In the genomic region with DNA sequence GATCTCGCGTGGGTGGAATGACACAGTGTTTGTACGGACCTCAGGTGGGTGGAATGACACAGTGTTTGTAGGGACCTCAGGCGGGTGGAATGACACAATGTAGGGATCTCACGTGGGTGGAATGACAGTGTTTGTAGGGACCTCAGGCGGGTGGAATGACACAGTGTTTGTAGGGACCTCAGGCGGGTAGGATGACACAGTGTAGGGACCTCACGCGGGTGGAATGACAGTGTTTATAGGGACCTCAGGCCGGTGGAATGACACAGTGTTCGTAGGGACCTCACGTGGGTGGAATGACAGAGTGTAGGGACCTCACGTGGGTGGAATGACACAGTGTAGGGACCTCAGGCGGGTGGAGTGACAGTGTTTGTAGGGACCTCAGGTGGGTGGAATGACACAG, we compare ENCODE assay signal across 8 cellular contexts. TPM values are rescaled to one million over a fixed set of nuclear protein-coding genes. Genes with fewer than 3 reads are reported as not detected.
A peak's percentile ranks its signal among the peaks of the same experiment; 100 is the strongest.
DNase-seq lines count a peak whose midpoint lies in the region; ATAC-seq, FAIRE-seq and TF ChIP-seq lines count a peak whose summit lies in the region.
"Not testable (repeated sequence)": the region's sequence is repeated elsewhere in the genome, so short reads cannot be mapped to it uniquely, and the experiment has no call there.

No MANE protein-coding gene starts in this region.

- POLR2A ChIA-PET in activated CD8-positive, alpha-beta T cell treated with anti-CD3 and anti-CD28 coated beads for 36 hours (lab: Charles Lee); endothelial cell of umbilical vein (lab: Charles Lee): not testable (repeated sequence)

- not testable (repeated sequence) for H3K36me3 ChIP-seq in endothelial cell of umbilical vein (ENCODE audit: control insufficient read depth in 2 of 2, extremely low read depth in 1 of 2, insufficient read depth in 2 of 2, low read length in 2 of 2)

- H3K4me3 Mint-ChIP-seq in CD14-positive monocyte; activated CD8-positive, alpha-beta T cell treated with anti-CD3 and anti-CD28 coated beads for 36 hours; activated naive CD8-positive, alpha-beta T cell treated with anti-CD3 and anti-CD28 coated beads for 36 hours; stimulated activated naive CD8-positive, alpha-beta T cell treated with anti-CD3 and anti-CD28 coated beads, Interleukin-15, Interleukin-2, amounts not matched to agents 100 ng/mL and 50 ng/mL, for 24 hours: not testable (repeated sequence)
- peak overlapping the region; percentile 39 for H3K4me3 Mint-ChIP-seq in T-helper 17 cell

- not testable (repeated sequence) for H3K4me1 Mint-ChIP-seq in CD14-positive monocyte
- peaks cover 57% of the 10 kb centered on the region for H3K4me1 Mint-ChIP-seq in T-helper 17 cell
- peaks cover 68% of the 10 kb centered on the region for H3K4me1 Mint-ChIP-seq in activated CD8-positive, alpha-beta T cell treated with anti-CD3 and anti-CD28 coated beads for 36 hours (ENCODE audit: low read depth)
- H3K4me1 Mint-ChIP-seq in activated naive CD8-positive, alpha-beta T cell treated with anti-CD3 and anti-CD28 coated beads for 36 hours: peaks cover 52% of the 10 kb centered on the region
- H3K4me1 Mint-ChIP-seq in stimulated activated naive CD8-positive, alpha-beta T cell treated with anti-CD3 and anti-CD28 coated beads, Interleukin-15, Interleukin-2, amounts not matched to agents 100 ng/mL and 50 ng/mL, for 24 hours (ENCODE audit: low read depth): peaks cover 67% of the 10 kb centered on the region

- TF ChIP-seq CTCF in CD14-positive monocyte (IDR thresholded peaks at IDR 0.05); activated CD8-positive, alpha-beta T cell treated with anti-CD3 and anti-CD28 coated beads for 36 hours (IDR thresholded peaks at IDR 0.05); endothelial cell of umbilical vein (IDR thresholded peaks at IDR 0.05; ENCODE audit: extremely low read depth in 1 of 2, insufficient read depth in 1 of 2, low read depth in 1 of 2, low read length in 2 of 2): not testable (repeated sequence)

- H3K36me3 Mint-ChIP-seq in CD14-positive monocyte; T-helper 17 cell (ENCODE audit: low read depth): not testable (repeated sequence)
- H3K36me3 Mint-ChIP-seq in activated CD8-positive, alpha-beta T cell treated with anti-CD3 and anti-CD28 coated beads for 36 hours (ENCODE audit: low read depth): peaks cover 49% of the 10 kb centered on the region
- H3K36me3 Mint-ChIP-seq in activated naive CD8-positive, alpha-beta T cell treated with anti-CD3 and anti-CD28 coated beads for 36 hours: peaks cover 57% of the 10 kb centered on the region
- peaks cover 62% of the 10 kb centered on the region for H3K36me3 Mint-ChIP-seq in stimulated activated naive CD8-positive, alpha-beta T cell treated with anti-CD3 and anti-CD28 coated beads, Interleukin-15, Interleukin-2, amounts not matched to agents 100 ng/mL and 50 ng/mL, for 24 hours (ENCODE audit: low read depth)

- not testable (repeated sequence) for ATAC-seq in T-helper 17 cell; activated CD8-positive, alpha-beta T cell treated with anti-CD3 and anti-CD28 coated beads for 36 hours

- H3K27ac ChIP-seq in endothelial cell of umbilical vein (ENCODE audit: insufficient read depth, low read depth, low read length): not testable (repeated sequence)

- not testable (repeated sequence) for H2AFZ ChIP-seq in endothelial cell of umbilical vein (ENCODE audit: low read depth, low read length)

- H3K27ac Mint-ChIP-seq in CD14-positive monocyte (peak overlapping the region in 5 of 7 donors; percentile 1 to 65 (median 34)), T-helper 17 cell (peak overlapping the region; percentile 86)
- H3K27ac Mint-ChIP-seq in activated CD8-positive, alpha-beta T cell treated with anti-CD3 and anti-CD28 coated beads for 36 hours: peak overlapping the region; percentile 78
- peak overlapping the region; percentile 70 for H3K27ac Mint-ChIP-seq in activated naive CD8-positive, alpha-beta T cell treated with anti-CD3 and anti-CD28 coated beads for 36 hours
- H3K27ac Mint-ChIP-seq in stimulated activated naive CD8-positive, alpha-beta T cell treated with anti-CD3 and anti-CD28 coated beads, Interleukin-15, Interleukin-2, amounts not matched to agents 100 ng/mL and 50 ng/mL, for 24 hours: peak overlapping the region; percentile 92

- H3K79me2 ChIP-seq in endothelial cell of umbilical vein (ENCODE audit: control insufficient read depth, insufficient read depth, low read length): peaks cover 93% of the 10 kb centered on the region

- H3K4me3 ChIP-seq in endothelial cell of umbilical vein (replicated peaks in 1 of 3; ENCODE audit: insufficient read depth in 1 of 3, low read depth in 1 of 3, low read length in 3 of 3): not testable (repeated sequence)

- not testable (repeated sequence) for H3K9me1 ChIP-seq in endothelial cell of umbilical vein (replicated peaks; ENCODE audit: control insufficient read depth, extremely low read depth, insufficient read depth, low read length)

- not testable (repeated sequence) for H3K4me1 ChIP-seq in endothelial cell of umbilical vein (ENCODE audit: control insufficient read depth, extremely low read depth, insufficient read depth, low read length)

- H4K20me1 ChIP-seq in endothelial cell of umbilical vein (replicated peaks; ENCODE audit: control insufficient read depth, extremely low read depth, insufficient read depth, low read length): not testable (repeated sequence)

- not testable (repeated sequence) for TF ChIP-seq POLR2A in endothelial cell of umbilical vein (IDR thresholded peaks at IDR 0.05; ENCODE audit: low read depth, low read length)

- H3K9me3 Mint-ChIP-seq in CD14-positive monocyte: peaks cover 0 to 11% (median 5%) of the 10 kb centered on the region in 7 donors
- H3K9me3 Mint-ChIP-seq in activated CD8-positive, alpha-beta T cell treated with anti-CD3 and anti-CD28 coated beads for 36 hours: peaks cover 32% of the 10 kb centered on the region
- H3K9me3 Mint-ChIP-seq in activated naive CD8-positive, alpha-beta T cell treated with anti-CD3 and anti-CD28 coated beads for 36 hours: peaks cover 26% of the 10 kb centered on the region
- H3K9me3 Mint-ChIP-seq in stimulated activated naive CD8-positive, alpha-beta T cell treated with anti-CD3 and anti-CD28 coated beads, Interleukin-15, Interleukin-2, amounts not matched to agents 100 ng/mL and 50 ng/mL, for 24 hours: peaks cover 27% of the 10 kb centered on the region

- H3K9ac ChIP-seq in endothelial cell of umbilical vein (replicated peaks; ENCODE audit: extremely low read depth, insufficient read depth, low read length): not testable (repeated sequence)

- not testable (repeated sequence) for BruUV-seq in endothelial cell of umbilical vein (replicated peaks; lab: Mats Ljungman, UMichigan)

- CTCF ChIA-PET in activated CD8-positive, alpha-beta T cell treated with anti-CD3 and anti-CD28 coated beads for 36 hours (lab: Charles Lee); endothelial cell of umbilical vein (lab: Charles Lee): not testable (repeated sequence)

- DNase-seq in CD14-positive monocyte (ENCODE audit: low spot score); T-helper 17 cell; activated naive CD8-positive, alpha-beta T cell treated with anti-CD3 and anti-CD28 coated beads for 36 hours; endothelial cell of umbilical vein (ENCODE audit: low read depth, low spot score): not testable (repeated sequence)
- DNase-seq in activated CD8-positive, alpha-beta T cell treated with anti-CD3 and anti-CD28 coated beads for 36 hours: peak; percentile 46
- peak; percentile 71 for DNase-seq in activated effector memory CD4-positive, alpha-beta T cell treated with anti-CD3 and anti-CD28 coated beads, Interleukin-2, amount 50 U/mL, for 16 hours
- peak; percentile 27 for DNase-seq in stimulated activated CD4-positive, alpha-beta T cell treated with anti-CD3 and anti-CD28 coated beads, Interleukin-15, amount 100 ng/mL, for 24 hours

- not testable (repeated sequence) for H3K4me2 ChIP-seq in endothelial cell of umbilical vein (ENCODE audit: insufficient read depth, low read length)

- not testable (repeated sequence) for H3K9me3 ChIP-seq in T-helper 17 cell (ENCODE audit: control insufficient read depth, low read length, poor library complexity, severe bottlenecking); endothelial cell of umbilical vein (replicated peaks; ENCODE audit: control insufficient read depth, insufficient read depth, low read length)

- H3K27me3 ChIP-seq in endothelial cell of umbilical vein (ENCODE audit: control insufficient read depth in 2 of 2, insufficient read depth in 2 of 2, low read length in 2 of 2): not testable (repeated sequence)

- dilution Hi-C loops in endothelial cell of umbilical vein (cut with MboI; ENCODE audit: extremely low pct_ligation_motif_present, low sequenced_read_pairs): not testable (repeated sequence)

- intact Hi-C loops in CD14-positive monocyte (cut with micrococcal nuclease); activated CD8-positive, alpha-beta T cell treated with anti-CD3 and anti-CD28 coated beads for 36 hours (cut with micrococcal nuclease); endothelial cell of umbilical vein (cut with micrococcal nuclease): not testable (repeated sequence)

- not testable (repeated sequence) for H3K27me3 Mint-ChIP-seq in CD14-positive monocyte (ENCODE audit: low read depth in 3 of 3); T-helper 17 cell; activated CD8-positive, alpha-beta T cell treated with anti-CD3 and anti-CD28 coated beads for 36 hours; activated naive CD8-positive, alpha-beta T cell treated with anti-CD3 and anti-CD28 coated beads for 36 hours; stimulated activated naive CD8-positive, alpha-beta T cell treated with anti-CD3 and anti-CD28 coated beads, Interleukin-15, Interleukin-2, amounts not matched to agents 100 ng/mL and 50 ng/mL, for 24 hours

- peak; percentile 47 for FAIRE-seq in endothelial cell of umbilical vein (lab: Jason Lieb, UNC)

RNA-seq across cellular contexts. Expression of a gene that starts 18.7 kb away (rescaled TPM):
- polyA plus RNA-seq in CD14-positive monocyte: 10 to 100 TPM; 12.8 to 12.9 TPM
- total RNA-seq in T-helper 17 cell: 10 to 100 TPM; 34.5 to 36.6 TPM
- total RNA-seq in activated CD8-positive, alpha-beta T cell treated with anti-CD3 and anti-CD28 coated beads for 36 hours: 10 to 100 TPM; 31.6 to 32.3 TPM
- total RNA-seq in activated naive CD8-positive, alpha-beta T cell treated with anti-CD3 and anti-CD28 coated beads for 36 hours: 10 to 100 TPM; 24.4 to 25.7 TPM
- 33.9 and 36.3 TPM in 2 replicates for total RNA-seq in endothelial cell of umbilical vein
- 27.8 and 29.9 TPM in 2 replicates for polyA plus RNA-seq in endothelial cell of umbilical vein
- 36.2 and 42.3 TPM in 2 replicates for polyA plus RNA-seq in endothelial cell of umbilical vein (2011; cell fraction: cytosol; rRNA removed)
- polyA plus RNA-seq in endothelial cell of umbilical vein (2011; cell fraction: nucleus; rRNA removed): 63.6 and 63.8 TPM in 2 replicates
- polyA plus RNA-seq in endothelial cell of umbilical vein (2012): 36.3 and 38.9 TPM in 2 replicates
- polyA minus RNA-seq in endothelial cell of umbilical vein: 38.5 and 41.4 TPM in 2 replicates
- polyA minus RNA-seq in endothelial cell of umbilical vein (2011; cell fraction: cytosol; rRNA and poly(A)+ RNA removed): 19.3 TPM
- polyA minus RNA-seq in endothelial cell of umbilical vein (2011; cell fraction: nucleus; rRNA and poly(A)+ RNA removed): 32.3 and 34.4 TPM in 2 replicates

Comparison
In these comparisons a context has a peak if more than half of its experiments do, and no peak if none do; other contexts are left out.
1. H3K27ac Mint-ChIP-seq: peak in every context shown above with its lines; median percentile 92 in stimulated activated naive CD8-positive, alpha-beta T cell treated with anti-CD3 and anti-CD28 coated beads, Interleukin-15, Interleukin-2, amounts not matched to agents 100 ng/mL and 50 ng/mL, for 24 hours; 86 in T-helper 17 cell; 78 in activated CD8-positive, alpha-beta T cell treated with anti-CD3 and anti-CD28 coated beads for 36 hours; 70 in activated naive CD8-positive, alpha-beta T cell treated with anti-CD3 and anti-CD28 coated beads for 36 hours; 34 in CD14-positive monocyte.